ENCODE assay signal across 1 cellular context in the genomic region with DNA sequence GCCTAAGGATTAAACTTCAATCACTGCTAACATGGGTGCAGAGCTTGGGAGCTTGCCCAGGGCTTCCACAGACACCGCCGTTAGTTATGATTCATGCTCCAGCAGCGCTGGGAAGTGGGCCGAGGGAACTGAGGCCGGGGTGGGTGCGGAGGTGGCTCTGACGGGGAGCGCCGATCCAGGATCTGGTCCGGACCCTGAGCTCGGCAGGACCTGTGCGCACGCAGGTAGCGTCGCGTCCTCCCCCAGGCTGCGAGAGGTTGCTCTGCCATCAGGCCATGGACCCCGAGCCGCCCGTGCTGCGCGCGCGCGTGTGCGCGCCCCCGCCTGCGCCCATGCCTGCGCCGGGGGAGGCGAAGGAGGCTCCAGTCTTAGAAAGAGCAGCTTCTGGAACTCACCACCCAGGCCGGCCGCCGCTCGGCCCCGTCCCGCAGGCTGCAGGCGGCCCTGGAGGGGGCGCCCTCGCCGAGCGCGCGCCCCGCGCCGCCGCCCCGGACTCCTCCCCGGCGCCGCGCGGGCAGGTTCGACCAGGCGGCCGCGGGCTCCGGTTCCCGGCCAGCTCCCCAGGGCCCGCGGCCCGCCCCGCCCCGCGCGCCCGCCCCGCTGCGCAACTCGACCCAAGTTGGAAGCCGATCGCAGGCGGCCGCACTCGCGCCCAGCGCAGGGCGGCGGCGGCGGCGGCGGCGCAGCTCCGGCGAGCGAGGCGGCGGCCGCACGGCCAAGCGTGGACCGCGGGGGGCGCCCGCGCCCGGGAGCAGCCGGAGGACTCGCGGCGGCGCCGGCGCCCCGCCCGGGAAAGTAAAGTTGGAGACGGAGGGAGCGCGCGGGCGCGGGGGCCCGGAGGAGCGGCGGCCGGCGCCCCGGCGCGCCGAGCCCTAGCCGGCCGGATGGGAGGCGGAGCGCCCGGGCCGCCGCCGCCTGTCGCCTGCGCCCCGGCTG.
A peak's percentile ranks its signal among the peaks of the same experiment; 100 is the strongest.
TF ChIP-seq lines count a peak whose summit lies in the region.

No MANE protein-coding gene starts in this region.

TF ChIP-seq in HepG2, 621 proteins besides CTCF, POLR2A, EP300 and RAD21 (continued from another document and continues in another):
- TF ChIP-seq, protein P1, sequence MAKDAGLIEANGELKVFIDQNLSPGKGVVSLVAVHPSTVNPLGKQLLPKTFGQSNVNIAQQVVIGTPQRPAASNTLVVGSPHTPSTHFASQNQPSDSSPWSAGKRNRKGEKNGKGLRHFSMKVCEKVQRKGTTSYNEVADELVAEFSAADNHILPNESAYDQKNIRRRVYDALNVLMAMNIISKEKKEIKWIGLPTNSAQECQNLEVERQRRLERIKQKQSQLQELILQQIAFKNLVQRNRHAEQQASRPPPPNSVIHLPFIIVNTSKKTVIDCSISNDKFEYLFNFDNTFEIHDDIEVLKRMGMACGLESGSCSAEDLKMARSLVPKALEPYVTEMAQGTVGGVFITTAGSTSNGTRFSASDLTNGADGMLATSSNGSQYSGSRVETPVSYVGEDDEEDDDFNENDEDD (CRISPR knock-in tag; IDR thresholded peaks at IDR 0.05; ENCODE audit: borderline replicate concordance), result peak; percentile 25; the same call in 1 of the 2 replicates
- TF ChIP-seq ELF3 (CRISPR knock-in tag; IDR thresholded peaks at IDR 0.05) (no peak), ZBTB38 (CRISPR knock-in tag; IDR thresholded peaks at IDR 0.05) (peak; percentile 30; the same call in 1 of the 2 replicates), MAZ (IDR thresholded peaks at IDR 0.05; ENCODE audit: borderline replicate concordance, low read depth, low read length) (no peak), MAZ (CRISPR knock-in tag; IDR thresholded peaks at IDR 0.05; ENCODE audit: low read depth) (peak; percentile 52), BHLHE40 (IDR thresholded peaks at IDR 0.05; ENCODE audit: low read length) (no peak), KAT7 (CRISPR knock-in tag; IDR thresholded peaks at IDR 0.05; ENCODE audit: borderline replicate concordance) (no peak), MBD4 (IDR thresholded peaks at IDR 0.05; ENCODE audit: borderline replicate concordance, low read length) (no peak), ZMAT3 (CRISPR knock-in tag; conservative IDR thresholded peaks at IDR 0.05) (peak; percentile 33; the same call in 1 of the 2 replicates), ARNT2 (CRISPR knock-in tag; IDR thresholded peaks at IDR 0.05; ENCODE audit: low read depth) (peak; percentile 45; the same call in 1 of the 2 replicates), MIXL1 (CRISPR knock-in tag; IDR thresholded peaks at IDR 0.05) (no peak), SP5 (CRISPR knock-in tag; IDR thresholded peaks at IDR 0.05; ENCODE audit: borderline replicate concordance, low read depth) (no peak), AKAP8 (CRISPR knock-in tag; IDR thresholded peaks at IDR 0.05) (peak; percentile 53; the same call in 1 of the 2 replicates), BCL6 (CRISPR knock-in tag; IDR thresholded peaks at IDR 0.05) (peak; percentile 57), POLR2G (IDR thresholded peaks at IDR 0.05; ENCODE audit: low read depth, low read length) (peak; percentile 55), MEIS1 (CRISPR knock-in tag; IDR thresholded peaks at IDR 0.05; ENCODE audit: borderline replicate concordance) (peak; percentile 47; the same call in 1 of the 2 replicates), AGO2 (optimal IDR thresholded peaks at IDR 0.05; ENCODE audit: low read depth, low read length) (peak; percentile 29), FOSL2 (CRISPR knock-in tag; IDR thresholded peaks at IDR 0.05) (peak; percentile 9; the same call in 1 of the 2 replicates), ZBTB8A (CRISPR knock-in tag; IDR thresholded peaks at IDR 0.05; ENCODE audit: borderline replicate concordance, low read depth) (no peak), TAF1 (CRISPR knock-in tag; IDR thresholded peaks at IDR 0.05) (peak; percentile 53; the same call in 1 of the 2 replicates)
- TF ChIP-seq, protein P2, sequence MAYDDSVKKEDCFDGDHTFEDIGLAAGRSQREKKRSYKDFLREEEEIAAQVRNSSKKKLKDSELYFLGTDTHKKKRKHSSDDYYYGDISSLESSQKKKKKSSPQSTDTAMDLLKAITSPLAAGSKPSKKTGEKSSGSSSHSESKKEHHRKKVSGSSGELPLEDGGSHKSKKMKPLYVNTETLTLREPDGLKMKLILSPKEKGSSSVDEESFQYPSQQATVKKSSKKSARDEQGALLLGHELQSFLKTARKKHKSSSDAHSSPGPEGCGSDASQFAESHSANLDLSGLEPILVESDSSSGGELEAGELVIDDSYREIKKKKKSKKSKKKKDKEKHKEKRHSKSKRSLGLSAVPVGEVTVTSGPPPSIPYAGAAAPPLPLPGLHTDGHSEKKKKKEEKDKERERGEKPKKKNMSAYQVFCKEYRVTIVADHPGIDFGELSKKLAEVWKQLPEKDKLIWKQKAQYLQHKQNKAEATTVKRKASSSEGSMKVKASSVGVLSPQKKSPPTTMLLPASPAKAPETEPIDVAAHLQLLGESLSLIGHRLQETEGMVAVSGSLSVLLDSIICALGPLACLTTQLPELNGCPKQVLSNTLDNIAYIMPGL (CRISPR knock-in tag; IDR thresholded peaks at IDR 0.05; ENCODE audit: borderline replicate concordance in 1 of 2, low read depth in 1 of 2), result peak in 1 of 2 experiments; percentile 22; a peak in 1 of 4 replicates
- TF ChIP-seq, protein P3, sequence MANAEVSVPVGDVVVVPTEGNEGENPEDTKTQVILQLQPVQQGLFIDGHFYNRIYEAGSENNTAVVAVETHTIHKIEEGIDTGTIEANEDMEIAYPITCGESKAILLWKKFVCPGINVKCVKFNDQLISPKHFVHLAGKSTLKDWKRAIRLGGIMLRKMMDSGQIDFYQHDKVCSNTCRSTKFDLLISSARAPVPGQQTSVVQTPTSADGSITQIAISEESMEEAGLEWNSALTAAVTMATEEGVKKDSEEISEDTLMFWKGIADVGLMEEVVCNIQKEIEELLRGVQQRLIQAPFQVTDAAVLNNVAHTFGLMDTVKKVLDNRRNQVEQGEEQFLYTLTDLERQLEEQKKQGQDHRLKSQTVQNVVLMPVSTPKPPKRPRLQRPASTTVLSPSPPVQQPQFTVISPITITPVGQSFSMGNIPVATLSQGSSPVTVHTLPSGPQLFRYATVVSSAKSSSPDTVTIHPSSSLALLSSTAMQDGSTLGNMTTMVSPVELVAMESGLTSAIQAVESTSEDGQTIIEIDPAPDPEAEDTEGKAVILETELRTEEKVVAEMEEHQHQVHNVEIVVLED (CRISPR knock-in tag; IDR thresholded peaks at IDR 0.05; ENCODE audit: borderline replicate concordance), result 0 out of 2 replicates have a peak, but pooled peaks have one; percentile 36
- TF ChIP-seq, protein P4, sequence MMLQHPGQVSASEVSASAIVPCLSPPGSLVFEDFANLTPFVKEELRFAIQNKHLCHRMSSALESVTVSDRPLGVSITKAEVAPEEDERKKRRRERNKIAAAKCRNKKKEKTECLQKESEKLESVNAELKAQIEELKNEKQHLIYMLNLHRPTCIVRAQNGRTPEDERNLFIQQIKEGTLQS (CRISPR knock-in tag; IDR thresholded peaks at IDR 0.05), result 0 out of 2 replicates have a peak, but pooled peaks have one; percentile 16
- TF ChIP-seq, protein P5, sequence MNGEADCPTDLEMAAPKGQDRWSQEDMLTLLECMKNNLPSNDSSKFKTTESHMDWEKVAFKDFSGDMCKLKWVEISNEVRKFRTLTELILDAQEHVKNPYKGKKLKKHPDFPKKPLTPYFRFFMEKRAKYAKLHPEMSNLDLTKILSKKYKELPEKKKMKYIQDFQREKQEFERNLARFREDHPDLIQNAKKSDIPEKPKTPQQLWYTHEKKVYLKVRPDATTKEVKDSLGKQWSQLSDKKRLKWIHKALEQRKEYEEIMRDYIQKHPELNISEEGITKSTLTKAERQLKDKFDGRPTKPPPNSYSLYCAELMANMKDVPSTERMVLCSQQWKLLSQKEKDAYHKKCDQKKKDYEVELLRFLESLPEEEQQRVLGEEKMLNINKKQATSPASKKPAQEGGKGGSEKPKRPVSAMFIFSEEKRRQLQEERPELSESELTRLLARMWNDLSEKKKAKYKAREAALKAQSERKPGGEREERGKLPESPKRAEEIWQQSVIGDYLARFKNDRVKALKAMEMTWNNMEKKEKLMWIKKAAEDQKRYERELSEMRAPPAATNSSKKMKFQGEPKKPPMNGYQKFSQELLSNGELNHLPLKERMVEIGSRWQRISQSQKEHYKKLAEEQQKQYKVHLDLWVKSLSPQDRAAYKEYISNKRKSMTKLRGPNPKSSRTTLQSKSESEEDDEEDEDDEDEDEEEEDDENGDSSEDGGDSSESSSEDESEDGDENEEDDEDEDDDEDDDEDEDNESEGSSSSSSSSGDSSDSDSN (CRISPR knock-in tag; IDR thresholded peaks at IDR 0.05), result peak; percentile 72
- TF ChIP-seq, protein P6, sequence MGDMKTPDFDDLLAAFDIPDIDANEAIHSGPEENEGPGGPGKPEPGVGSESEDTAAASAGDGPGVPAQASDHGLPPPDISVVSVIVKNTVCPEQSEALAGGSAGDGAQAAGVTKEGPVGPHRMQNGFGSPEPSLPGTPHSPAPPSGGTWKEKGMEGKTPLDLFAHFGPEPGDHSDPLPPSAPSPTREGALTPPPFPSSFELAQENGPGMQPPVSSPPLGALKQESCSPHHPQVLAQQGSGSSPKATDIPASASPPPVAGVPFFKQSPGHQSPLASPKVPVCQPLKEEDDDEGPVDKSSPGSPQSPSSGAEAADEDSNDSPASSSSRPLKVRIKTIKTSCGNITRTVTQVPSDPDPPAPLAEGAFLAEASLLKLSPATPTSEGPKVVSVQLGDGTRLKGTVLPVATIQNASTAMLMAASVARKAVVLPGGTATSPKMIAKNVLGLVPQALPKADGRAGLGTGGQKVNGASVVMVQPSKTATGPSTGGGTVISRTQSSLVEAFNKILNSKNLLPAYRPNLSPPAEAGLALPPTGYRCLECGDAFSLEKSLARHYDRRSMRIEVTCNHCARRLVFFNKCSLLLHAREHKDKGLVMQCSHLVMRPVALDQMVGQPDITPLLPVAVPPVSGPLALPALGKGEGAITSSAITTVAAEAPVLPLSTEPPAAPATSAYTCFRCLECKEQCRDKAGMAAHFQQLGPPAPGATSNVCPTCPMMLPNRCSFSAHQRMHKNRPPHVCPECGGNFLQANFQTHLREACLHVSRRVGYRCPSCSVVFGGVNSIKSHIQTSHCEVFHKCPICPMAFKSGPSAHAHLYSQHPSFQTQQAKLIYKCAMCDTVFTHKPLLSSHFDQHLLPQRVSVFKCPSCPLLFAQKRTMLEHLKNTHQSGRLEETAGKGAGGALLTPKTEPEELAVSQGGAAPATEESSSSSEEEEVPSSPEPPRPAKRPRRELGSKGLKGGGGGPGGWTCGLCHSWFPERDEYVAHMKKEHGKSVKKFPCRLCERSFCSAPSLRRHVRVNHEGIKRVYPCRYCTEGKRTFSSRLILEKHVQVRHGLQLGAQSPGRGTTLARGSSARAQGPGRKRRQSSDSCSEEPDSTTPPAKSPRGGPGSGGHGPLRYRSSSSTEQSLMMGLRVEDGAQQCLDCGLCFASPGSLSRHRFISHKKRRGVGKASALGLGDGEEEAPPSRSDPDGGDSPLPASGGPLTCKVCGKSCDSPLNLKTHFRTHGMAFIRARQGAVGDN (CRISPR knock-in tag; IDR thresholded peaks at IDR 0.05), result peak; percentile 74
- TF ChIP-seq, protein P7, sequence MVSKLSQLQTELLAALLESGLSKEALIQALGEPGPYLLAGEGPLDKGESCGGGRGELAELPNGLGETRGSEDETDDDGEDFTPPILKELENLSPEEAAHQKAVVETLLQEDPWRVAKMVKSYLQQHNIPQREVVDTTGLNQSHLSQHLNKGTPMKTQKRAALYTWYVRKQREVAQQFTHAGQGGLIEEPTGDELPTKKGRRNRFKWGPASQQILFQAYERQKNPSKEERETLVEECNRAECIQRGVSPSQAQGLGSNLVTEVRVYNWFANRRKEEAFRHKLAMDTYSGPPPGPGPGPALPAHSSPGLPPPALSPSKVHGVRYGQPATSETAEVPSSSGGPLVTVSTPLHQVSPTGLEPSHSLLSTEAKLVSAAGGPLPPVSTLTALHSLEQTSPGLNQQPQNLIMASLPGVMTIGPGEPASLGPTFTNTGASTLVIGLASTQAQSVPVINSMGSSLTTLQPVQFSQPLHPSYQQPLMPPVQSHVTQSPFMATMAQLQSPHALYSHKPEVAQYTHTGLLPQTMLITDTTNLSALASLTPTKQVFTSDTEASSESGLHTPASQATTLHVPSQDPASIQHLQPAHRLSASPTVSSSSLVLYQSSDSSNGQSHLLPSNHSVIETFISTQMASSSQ (IDR thresholded peaks at IDR 0.05; ENCODE audit: low read depth), result no peak
- TF ChIP-seq, protein P7 (CRISPR knock-in tag; IDR thresholded peaks at IDR 0.05; ENCODE audit: borderline replicate concordance), result peak; percentile 52; the same call in 1 of the 2 replicates
- TF ChIP-seq, protein P8, sequence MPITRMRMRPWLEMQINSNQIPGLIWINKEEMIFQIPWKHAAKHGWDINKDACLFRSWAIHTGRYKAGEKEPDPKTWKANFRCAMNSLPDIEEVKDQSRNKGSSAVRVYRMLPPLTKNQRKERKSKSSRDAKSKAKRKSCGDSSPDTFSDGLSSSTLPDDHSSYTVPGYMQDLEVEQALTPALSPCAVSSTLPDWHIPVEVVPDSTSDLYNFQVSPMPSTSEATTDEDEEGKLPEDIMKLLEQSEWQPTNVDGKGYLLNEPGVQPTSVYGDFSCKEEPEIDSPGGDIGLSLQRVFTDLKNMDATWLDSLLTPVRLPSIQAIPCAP (CRISPR knock-in tag; IDR thresholded peaks at IDR 0.05; ENCODE audit: low read depth), result no peak
- TF ChIP-seq, protein P9, sequence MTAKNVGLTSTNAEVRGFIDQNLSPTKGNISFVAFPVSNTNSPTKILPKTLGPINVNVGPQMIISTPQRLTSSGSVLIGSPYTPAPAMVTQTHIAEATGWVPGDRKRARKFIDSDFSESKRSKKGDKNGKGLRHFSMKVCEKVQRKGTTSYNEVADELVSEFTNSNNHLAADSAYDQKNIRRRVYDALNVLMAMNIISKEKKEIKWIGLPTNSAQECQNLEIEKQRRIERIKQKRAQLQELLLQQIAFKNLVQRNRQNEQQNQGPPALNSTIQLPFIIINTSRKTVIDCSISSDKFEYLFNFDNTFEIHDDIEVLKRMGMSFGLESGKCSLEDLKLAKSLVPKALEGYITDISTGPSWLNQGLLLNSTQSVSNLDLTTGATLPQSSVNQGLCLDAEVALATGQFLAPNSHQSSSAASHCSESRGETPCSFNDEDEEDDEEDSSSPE (CRISPR knock-in tag; IDR thresholded peaks at IDR 0.05), result 0 out of 2 replicates have a peak, but pooled peaks have one; percentile 29
